ENCODE assay signal across 21 cellular contexts in genomic region chr11:2982214-2982613, GRCh38. TPM values are rescaled to one million over a fixed set of nuclear protein-coding genes. Genes with fewer than 3 reads are reported as not detected.
DNase-seq lines count a peak whose midpoint lies in the region; ATAC-seq and TF ChIP-seq lines count a peak whose summit lies in the region.
"Had no signal": no experiment of that assay in that cellular context is flagged by ENCODE, and none has a peak within 500 bp of the region (broad histone marks: within the 10 kb centered on the region; RNA-seq: fewer than 3 reads in every experiment).

No MANE protein-coding gene starts in this region.

- DNase-seq in activated naive CD4-positive, alpha-beta T cell treated with anti-CD3 and anti-CD28 coated beads, Interleukin-2, amount 50 U/mL, for 72 hours (ENCODE audit: low spot score in 2 of 2), result no peak
- no peak for DNase-seq in activated naive CD4-positive, alpha-beta T cell treated with anti-CD3 and anti-CD28 coated beads for 36 hours
- DNase-seq in GM23338 (ENCODE audit: low spot score), result no peak
- no peak for DNase-seq in naive thymus-derived CD4-positive, alpha-beta T cell
- DNase-seq in foreskin melanocyte, result no peak
- DNase-seq in prostate gland (ENCODE audit: low spot score), result no peak
- no peak for DNase-seq in caudate nucleus (lab: John Stamatoyannopoulos, UW)
- DNase-seq: activated naive CD4-positive, alpha-beta T cell treated with anti-CD3 and anti-CD28 coated beads, Interleukin-2, amount 50 U/mL, for 16 hours; COR-L47; dermis blood vessel endothelial cell; glutamatergic neuron; NCI-H1048; NCI-H2029 treated with DMSO at 0.1 percent for 48 hours; SHP77 treated with DMSO at 0.1 percent for 48 hours; sigmoid colon; stimulated activated CD4-positive, alpha-beta T cell treated with anti-CD3 and anti-CD28 coated beads, Interleukin-1b, Interleukin-23, amount 100 ng/mL, for 48 hours; T-helper 2 cell had no signal

- no peak overlapping the region for H2AFZ ChIP-seq in GM23338

- no peak overlapping the region for H3K4me2 ChIP-seq in GM23338

- H3K27ac ChIP-seq in GM23338 (ENCODE audit: low read depth) (peak overlapping the region; percentile 61; the same call in 1 of the 2 replicates), prostate gland (no peak overlapping the region), caudate nucleus (ENCODE audit: low read depth, low read length) (no peak overlapping the region)
- no peak overlapping the region for H3K27ac ChIP-seq in naive thymus-derived CD4-positive, alpha-beta T cell (ENCODE audit: low read depth, low read length)
- H3K27ac ChIP-seq: sigmoid colon had no signal

- H3K9me3 ChIP-seq in naive thymus-derived CD4-positive, alpha-beta T cell (ENCODE audit: control insufficient read depth in 2 of 3, low read length in 3 of 3), result no peaks in the 10 kb centered on the region
- no peaks in the 10 kb centered on the region for H3K9me3 ChIP-seq in prostate gland
- H3K9me3 ChIP-seq: sigmoid colon had no signal

- peaks cover 7 to 20% of the 10 kb centered on the region in 2 donors for H3K36me3 Mint-ChIP-seq in activated naive CD4-positive, alpha-beta T cell treated with anti-CD3 and anti-CD28 coated beads, Interleukin-2, amount 50 U/mL, for 72 hours
- peaks cover 25% of the 10 kb centered on the region for H3K36me3 Mint-ChIP-seq in activated naive CD4-positive, alpha-beta T cell treated with anti-CD3 and anti-CD28 coated beads for 36 hours (ENCODE audit: low read depth)
- H3K36me3 Mint-ChIP-seq in GM23338 (ENCODE audit: low read depth), result peaks cover 34% of the 10 kb centered on the region
- peaks cover 94% of the 10 kb centered on the region for H3K36me3 Mint-ChIP-seq in activated T-helper 17 cell treated with anti-CD3 and anti-CD28 coated beads, Interleukin-2, amount 50 U/mL, for 72 hours (ENCODE audit: low read depth)
- H3K36me3 Mint-ChIP-seq in naive thymus-derived CD4-positive, alpha-beta T cell, result peaks cover 4 to 25% (median 20%) of the 10 kb centered on the region in 5 donors
- H3K36me3 Mint-ChIP-seq: IgD-negative memory B cell had no signal

- no peak overlapping the region for H3K4me3 ChIP-seq in GM23338
- H3K4me3 ChIP-seq in naive thymus-derived CD4-positive, alpha-beta T cell (ENCODE audit: low read length), result no peak overlapping the region
- no peak overlapping the region for H3K4me3 ChIP-seq in prostate gland
- H3K4me3 ChIP-seq: sigmoid colon had no signal

- H3K27me3 ChIP-seq in GM23338 (ENCODE audit: insufficient read depth), result no peaks in the 10 kb centered on the region
- no peaks in the 10 kb centered on the region for H3K27me3 ChIP-seq in naive thymus-derived CD4-positive, alpha-beta T cell (ENCODE audit: control insufficient read depth in 2 of 2, insufficient read depth in 2 of 2, low read length in 2 of 2)
- no peaks in the 10 kb centered on the region for H3K27me3 ChIP-seq in prostate gland (replicated peaks; ENCODE audit: insufficient read depth)
- H3K27me3 ChIP-seq: sigmoid colon had no signal

- intact Hi-C loops in activated naive CD4-positive, alpha-beta T cell treated with anti-CD3 and anti-CD28 coated beads for 36 hours (cut with micrococcal nuclease), result no loop called here
- intact Hi-C loops in naive thymus-derived CD4-positive, alpha-beta T cell (cut with micrococcal nuclease), result no loop called here
- intact Hi-C loops in prostate gland (cut with DNase I), result no loop called here

- no peak overlapping the region for H3K4me3 Mint-ChIP-seq in activated naive CD4-positive, alpha-beta T cell treated with anti-CD3 and anti-CD28 coated beads for 36 hours
- no peak overlapping the region for H3K4me3 Mint-ChIP-seq in GM23338
- H3K4me3 Mint-ChIP-seq in activated T-helper 17 cell treated with anti-CD3 and anti-CD28 coated beads, Interleukin-2, amount 50 U/mL, for 72 hours, result peak overlapping the region; percentile 38
- H3K4me3 Mint-ChIP-seq in naive thymus-derived CD4-positive, alpha-beta T cell, result peak overlapping the region in 9 of 10 donors; percentile 2 to 67 (median 46)
- H3K4me3 Mint-ChIP-seq: brain, IgD-negative memory B cell, WTC11 had no signal

- peak overlapping the region; percentile 13 to 72 for H3K27ac Mint-ChIP-seq in activated naive CD4-positive, alpha-beta T cell treated with anti-CD3 and anti-CD28 coated beads, Interleukin-2, amount 50 U/mL, for 72 hours
- H3K27ac Mint-ChIP-seq in activated naive CD4-positive, alpha-beta T cell treated with anti-CD3 and anti-CD28 coated beads for 36 hours, result no peak overlapping the region
- no peak overlapping the region for H3K27ac Mint-ChIP-seq in GM23338
- H3K27ac Mint-ChIP-seq in activated T-helper 17 cell treated with anti-CD3 and anti-CD28 coated beads, Interleukin-2, amount 50 U/mL, for 72 hours, result peak overlapping the region; percentile 77
- peak overlapping the region; percentile 2 to 91 (median 51) for H3K27ac Mint-ChIP-seq in naive thymus-derived CD4-positive, alpha-beta T cell
- H3K27ac Mint-ChIP-seq: IgD-negative memory B cell had no signal

- peaks cover 85% of the 10 kb centered on the region for H4K20me1 ChIP-seq in GM23338 (replicated peaks; ENCODE audit: insufficient read depth)

- H3F3A ChIP-seq in GM23338 (replicated peaks; ENCODE audit: low read depth), result peaks cover 9% of the 10 kb centered on the region; the same call in 1 of the 2 replicates

- no peak for ATAC-seq in activated naive CD4-positive, alpha-beta T cell treated with anti-CD3 and anti-CD28 coated beads, Interleukin-2, amount 50 U/mL, for 72 hours
- no peak for ATAC-seq in GM23338
- ATAC-seq in activated T-helper 17 cell treated with anti-CD3 and anti-CD28 coated beads, Interleukin-2, amount 50 U/mL, for 72 hours (replicated peaks), result no peak
- no peak for ATAC-seq in naive thymus-derived CD4-positive, alpha-beta T cell

- H3K9me2 ChIP-seq in GM23338 (ENCODE audit: insufficient read depth), result no peaks in the 10 kb centered on the region

- POLR2A ChIA-PET in naive thymus-derived CD4-positive, alpha-beta T cell (lab: Charles Lee), result interaction anchor here (1.4 kb wide), 1 partner anchor 32 kb away, joined by 5 read pairs; no protein-coding TSS in a partner anchor

- peaks cover 100% of the 10 kb centered on the region for H3K79me2 ChIP-seq in GM23338 (replicated peaks; ENCODE audit: insufficient read depth)

- H3K4me1 Mint-ChIP-seq in activated naive CD4-positive, alpha-beta T cell treated with anti-CD3 and anti-CD28 coated beads for 36 hours (ENCODE audit: low read depth), result peaks cover 49% of the 10 kb centered on the region
- peaks cover 5% of the 10 kb centered on the region; the same call in 2 of the 3 replicates for H3K4me1 Mint-ChIP-seq in GM23338
- peaks cover 21% of the 10 kb centered on the region for H3K4me1 Mint-ChIP-seq in activated T-helper 17 cell treated with anti-CD3 and anti-CD28 coated beads, Interleukin-2, amount 50 U/mL, for 72 hours
- H3K4me1 Mint-ChIP-seq in naive thymus-derived CD4-positive, alpha-beta T cell, result peaks cover 43 to 85% (median 59%) of the 10 kb centered on the region in 7 donors

- no peaks in the 10 kb centered on the region for H3K9me3 Mint-ChIP-seq in activated naive CD4-positive, alpha-beta T cell treated with anti-CD3 and anti-CD28 coated beads, Interleukin-2, amount 50 U/mL, for 72 hours
- no peaks in the 10 kb centered on the region for H3K9me3 Mint-ChIP-seq in activated naive CD4-positive, alpha-beta T cell treated with anti-CD3 and anti-CD28 coated beads for 36 hours
- no peaks in the 10 kb centered on the region for H3K9me3 Mint-ChIP-seq in GM23338
- no peaks in the 10 kb centered on the region for H3K9me3 Mint-ChIP-seq in activated T-helper 17 cell treated with anti-CD3 and anti-CD28 coated beads, Interleukin-2, amount 50 U/mL, for 72 hours
- no peaks in the 10 kb centered on the region for H3K9me3 Mint-ChIP-seq in naive thymus-derived CD4-positive, alpha-beta T cell
- H3K9me3 Mint-ChIP-seq: brain, IgD-negative memory B cell, WTC11 had no signal

- 0 out of 2 replicates have a peak, but pooled peaks cover 7% of the 10 kb centered on the region for H3K4me1 ChIP-seq in GM23338 (ENCODE audit: insufficient read depth)
- H3K4me1 ChIP-seq in naive thymus-derived CD4-positive, alpha-beta T cell (ENCODE audit: control insufficient read depth in 2 of 2, insufficient read depth in 2 of 2, low read length in 2 of 2), result peaks cover 44 to 49% of the 10 kb centered on the region in 2 donors
- H3K4me1 ChIP-seq in prostate gland (replicated peaks), result peaks cover 4% of the 10 kb centered on the region

- 63% methylated on average over 2 of the region's 2 CpGs for WGBS in prostate gland

- no peaks in the 10 kb centered on the region for H3K27me3 Mint-ChIP-seq in activated naive CD4-positive, alpha-beta T cell treated with anti-CD3 and anti-CD28 coated beads for 36 hours (ENCODE audit: low read depth)
- H3K27me3 Mint-ChIP-seq in GM23338 (ENCODE audit: insufficient read depth, low read depth, poor library complexity), result no peaks in the 10 kb centered on the region
- no peaks in the 10 kb centered on the region for H3K27me3 Mint-ChIP-seq in activated T-helper 17 cell treated with anti-CD3 and anti-CD28 coated beads, Interleukin-2, amount 50 U/mL, for 72 hours
- H3K27me3 Mint-ChIP-seq in naive thymus-derived CD4-positive, alpha-beta T cell, result no peaks in the 10 kb centered on the region
- H3K27me3 Mint-ChIP-seq: brain, IgD-negative memory B cell had no signal

- no peak for TF ChIP-seq CTCF in GM23338 (conservative IDR thresholded peaks at IDR 0.05; ENCODE audit: low read depth in 2 of 2)
- no peak for TF ChIP-seq CTCF in prostate gland (IDR thresholded peaks at IDR 0.05)

- TF ChIP-seq POLR2A in prostate gland (IDR thresholded peaks at IDR 0.05), result no peak

- H3K36me3 ChIP-seq in GM23338 (ENCODE audit: insufficient read depth), result peaks cover 18% of the 10 kb centered on the region; the same call in 1 of the 2 replicates
- H3K36me3 ChIP-seq in naive thymus-derived CD4-positive, alpha-beta T cell (ENCODE audit: control insufficient read depth in 2 of 3, insufficient read depth in 3 of 3, low read length in 3 of 3), result peaks cover 7 to 22% (median 21%) of the 10 kb centered on the region in 3 experiments
- no peaks in the 10 kb centered on the region for H3K36me3 ChIP-seq in prostate gland

- CTCF ChIA-PET in activated naive CD4-positive, alpha-beta T cell treated with anti-CD3 and anti-CD28 coated beads for 36 hours (lab: Charles Lee), result no interaction called here
- CTCF ChIA-PET in naive thymus-derived CD4-positive, alpha-beta T cell (lab: Charles Lee), result no interaction called here

RNA-seq across cellular contexts. Expression of gene NAP1L4, which starts 9.9 kb away (rescaled TPM):
- total RNA-seq in activated naive CD4-positive, alpha-beta T cell treated with anti-CD3 and anti-CD28 coated beads, Interleukin-2, amount 50 U/mL, for 72 hours, result 100 to 1,000 TPM; 287 to 318 TPM
- total RNA-seq in activated naive CD4-positive, alpha-beta T cell treated with anti-CD3 and anti-CD28 coated beads for 36 hours, result 100 to 1,000 TPM; 240 to 245 TPM
- total RNA-seq in GM23338 (2014; rRNA removed; shearing (Covaris generic)), result 181 and 183 TPM in 2 replicates
- polyA plus RNA-seq in GM23338 (2016; fragmentation: Nextera tagmentation; extraction: Ambion mirVana), result 171 and 189 TPM in 2 replicates
- 100 to 1,000 TPM; 301 to 344 TPM for total RNA-seq in activated T-helper 17 cell treated with anti-CD3 and anti-CD28 coated beads, Interleukin-2, amount 50 U/mL, for 72 hours
- total RNA-seq in naive thymus-derived CD4-positive, alpha-beta T cell, result 100 to 1,000 TPM; 245 to 356 (median 294) TPM
- 100 to 1,000 TPM; 134 to 172 TPM for polyA plus RNA-seq in naive thymus-derived CD4-positive, alpha-beta T cell
- 100 to 1,000 TPM; 103 to 131 TPM for total RNA-seq in prostate gland

RNA-seq across cellular contexts. Expression of gene PHLDA2, which starts 53.0 kb away (rescaled TPM):
- 1 to 10 TPM; 3.6 to 5.9 TPM for total RNA-seq in activated naive CD4-positive, alpha-beta T cell treated with anti-CD3 and anti-CD28 coated beads, Interleukin-2, amount 50 U/mL, for 72 hours
- 1 to 10 TPM; 2.8 to 3.6 TPM for total RNA-seq in activated naive CD4-positive, alpha-beta T cell treated with anti-CD3 and anti-CD28 coated beads for 36 hours
- total RNA-seq in GM23338 (2014; rRNA removed; shearing (Covaris generic)), result 3.8 TPM in 1 of 2 replicates, not detected in the other
- polyA plus RNA-seq in GM23338 (2016; fragmentation: Nextera tagmentation; extraction: Ambion mirVana), result 16.5 and 19.2 TPM in 2 replicates
- total RNA-seq in activated T-helper 17 cell treated with anti-CD3 and anti-CD28 coated beads, Interleukin-2, amount 50 U/mL, for 72 hours, result 1 to 10 TPM; 5.6 to 9.1 TPM
- total RNA-seq in naive thymus-derived CD4-positive, alpha-beta T cell, result 1 to 10 TPM in 3 of 5 experiments, not detected in 2; 2.5 to 7.9 (median 4.5) TPM
- not detected for polyA plus RNA-seq in naive thymus-derived CD4-positive, alpha-beta T cell
- total RNA-seq in prostate gland, result 10 to 100 TPM; 12.4 to 20.4 TPM
- polyA plus RNA-seq: IgD-negative memory B cell had no signal

Comparison
In these comparisons a context has a peak if more than half of its experiments do, and no peak if none do; other contexts are left out.
1. H3K27ac Mint-ChIP-seq: peak in activated naive CD4-positive, alpha-beta T cell treated with anti-CD3 and anti-CD28 coated beads, Interleukin-2, amount 50 U/mL, for 72 hours (2 of 2), activated T-helper 17 cell treated with anti-CD3 and anti-CD28 coated beads, Interleukin-2, amount 50 U/mL, for 72 hours (single experiment) and naive thymus-derived CD4-positive, alpha-beta T cell (9 of 9); none in activated naive CD4-positive, alpha-beta T cell treated with anti-CD3 and anti-CD28 coated beads for 36 hours (single experiment) and GM23338 (single experiment).
2. H3K4me3 Mint-ChIP-seq: peak in activated T-helper 17 cell treated with anti-CD3 and anti-CD28 coated beads, Interleukin-2, amount 50 U/mL, for 72 hours (single experiment) and naive thymus-derived CD4-positive, alpha-beta T cell (9 of 10); none in activated naive CD4-positive, alpha-beta T cell treated with anti-CD3 and anti-CD28 coated beads for 36 hours (single experiment) and GM23338 (single experiment).